17 cellular contexts compared by ENCODE assay signal in the genomic region with DNA sequence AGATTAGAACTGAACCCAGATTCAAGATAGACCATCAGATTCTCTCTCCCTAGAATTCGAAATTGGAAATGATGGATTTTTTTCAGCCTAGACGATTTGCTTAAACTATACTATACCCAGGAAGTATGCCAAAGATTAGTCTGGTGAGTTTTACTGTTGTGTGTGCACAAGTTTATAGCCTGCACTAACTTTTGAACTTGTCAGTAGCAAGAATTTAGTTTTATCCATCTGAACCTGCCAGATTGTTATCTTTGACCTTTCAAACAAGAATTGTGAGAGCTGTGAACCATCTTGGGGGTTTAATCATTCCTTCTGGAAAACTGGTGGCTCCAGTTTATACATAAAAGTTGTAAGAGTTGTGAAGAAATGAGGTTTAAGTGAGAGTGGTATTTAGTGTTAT.
"Had no signal": no experiment of that assay in that cellular context is flagged by ENCODE, and none has a peak within 500 bp of the region (broad histone marks: within the 10 kb centered on the region; RNA-seq: fewer than 3 reads in every experiment).

No MANE protein-coding gene starts in this region.

- H3K9me3 ChIP-seq: adrenal gland had no signal

- DNase-seq: activated CD4-positive, alpha-beta T cell treated with anti-CD3 and anti-CD28 coated beads for 36 hours; activated CD8-positive, alpha-beta memory T cell treated with anti-CD3 and anti-CD28 coated beads, Interleukin-2, amount 50 U/mL, for 4 hours; activated CD8-positive, alpha-beta T cell treated with anti-CD3 and anti-CD28 coated beads for 36 hours; activated naive CD4-positive, alpha-beta T cell treated with anti-CD3 and anti-CD28 coated beads, Interleukin-2, amount 50 U/mL, for 16 hours; activated naive CD8-positive, alpha-beta T cell treated with anti-CD3 and anti-CD28 coated beads, Interleukin-2, amount 10 ng/mL, durations not matched to agents 7 days and 5 days; adrenal gland; MM.1S; NCI-H1694 treated with DMSO at 0.1 percent for 48 hours; NK-92 treated with Interleukin-12 subunit alpha and Interleukin-12 subunit beta, amount 100 ng/mL, for 24 hours; OCI-M1; T-cell; T-helper 2 cell; T1000 had no signal

- H3K27me3 Mint-ChIP-seq: activated CD8-positive, alpha-beta T cell treated with anti-CD3 and anti-CD28 coated beads for 36 hours had no signal

- H3K27me3 ChIP-seq: adrenal gland had no signal

- H3K4me3 Mint-ChIP-seq: activated CD4-positive, alpha-beta T cell treated with anti-CD3 and anti-CD28 coated beads for 36 hours; activated CD8-positive, alpha-beta T cell treated with anti-CD3 and anti-CD28 coated beads for 36 hours; activated naive CD8-positive, alpha-beta T cell treated with anti-CD3 and anti-CD28 coated beads, Interleukin-2, amount 10 ng/mL, durations not matched to agents 7 days and 5 days; T-cell had no signal

- H3K9me3 Mint-ChIP-seq: activated CD8-positive, alpha-beta T cell treated with anti-CD3 and anti-CD28 coated beads for 36 hours; activated naive CD8-positive, alpha-beta T cell treated with anti-CD3 and anti-CD28 coated beads, Interleukin-2, amount 10 ng/mL, durations not matched to agents 7 days and 5 days; T-cell had no signal

- ATAC-seq: activated CD4-positive, alpha-beta T cell treated with anti-CD3 and anti-CD28 coated beads for 36 hours; activated CD8-positive, alpha-beta T cell treated with anti-CD3 and anti-CD28 coated beads for 36 hours; Panc1; Right ventricle myocardium inferior; T-cell had no signal

- H3K27ac Mint-ChIP-seq: activated CD4-positive, alpha-beta T cell treated with anti-CD3 and anti-CD28 coated beads for 36 hours; activated CD8-positive, alpha-beta T cell treated with anti-CD3 and anti-CD28 coated beads for 36 hours; activated naive CD8-positive, alpha-beta T cell treated with anti-CD3 and anti-CD28 coated beads, Interleukin-2, amount 10 ng/mL, durations not matched to agents 7 days and 5 days; T-cell had no signal

- H3K36me3 Mint-ChIP-seq: activated naive CD8-positive, alpha-beta T cell treated with anti-CD3 and anti-CD28 coated beads, Interleukin-2, amount 10 ng/mL, durations not matched to agents 7 days and 5 days; T-cell had no signal

- H3K4me1 Mint-ChIP-seq: activated CD4-positive, alpha-beta T cell treated with anti-CD3 and anti-CD28 coated beads for 36 hours; activated naive CD8-positive, alpha-beta T cell treated with anti-CD3 and anti-CD28 coated beads, Interleukin-2, amount 10 ng/mL, durations not matched to agents 7 days and 5 days; T-cell had no signal

- H3K36me3 ChIP-seq: adrenal gland had no signal

- H3K4me3 ChIP-seq: adrenal gland, SK-N-MC had no signal

- H3K27ac ChIP-seq: adrenal gland, KMS-11, SK-N-MC had no signal

- H3K4me1 ChIP-seq: adrenal gland had no signal
